ENCODE assay signal across 38 cellular contexts in the genomic region with DNA sequence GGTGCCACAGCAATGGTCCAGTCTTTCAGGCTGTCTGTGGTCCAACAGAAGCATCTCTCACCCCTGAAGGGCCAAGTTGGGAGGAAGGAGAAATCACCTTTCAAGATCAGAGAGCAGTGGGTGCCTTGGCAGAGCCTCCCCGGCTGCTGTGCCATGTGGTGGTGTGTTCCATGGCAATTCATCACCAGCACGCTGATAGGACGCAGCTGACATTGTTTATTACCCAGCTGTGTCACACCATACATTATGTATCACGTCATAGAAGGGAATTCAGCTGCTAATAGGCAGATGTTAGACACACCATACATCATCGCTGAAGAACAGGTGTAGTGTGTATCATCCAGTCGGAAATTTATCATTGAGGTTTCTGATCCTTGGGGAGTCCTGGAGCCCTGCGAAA.
"Had no signal": no experiment of that assay in that cellular context is flagged by ENCODE, and none has a peak within 500 bp of the region (broad histone marks: within the 10 kb centered on the region; RNA-seq: fewer than 3 reads in every experiment).

No MANE protein-coding gene starts in this region.

- H3K27me3 ChIP-seq: adrenal gland, body of pancreas, breast epithelium had no signal

- FAIRE-seq: astrocyte, RCC 7860 had no signal

- H3K4me2 ChIP-seq: PC-9 had no signal

- H3K9me3 ChIP-seq: adrenal gland, body of pancreas, breast epithelium had no signal

- H3K27ac ChIP-seq: adrenal gland, body of pancreas, breast epithelium, PC-9, RWPE1, VCaP had no signal

- H3K4me1 ChIP-seq: adrenal gland, body of pancreas, breast epithelium had no signal

- H3K36me3 ChIP-seq: adrenal gland, breast epithelium had no signal

- ATAC-seq: activated naive CD4-positive, alpha-beta T cell treated with anti-CD3 and anti-CD28 coated beads, Interleukin-2, amount 50 U/mL, for 72 hours; activated T-cell treated with anti-CD3 and anti-CD28 coated beads, Interleukin-2, amount 50 U/mL, for 4 hours; body of pancreas; Right ventricle myocardium inferior had no signal

- H3K4me3 ChIP-seq: adrenal gland, body of pancreas, breast epithelium, PC-9 had no signal

- H2AFZ ChIP-seq: PC-9 had no signal

- DNase-seq: activated B cell treated with CpG ODN at 0.5 μM for 24 hours; activated CD4-positive, alpha-beta memory T cell treated with anti-CD3 and anti-CD28 coated beads for 36 hours; activated CD4-positive, alpha-beta T cell treated with anti-CD3 and anti-CD28 coated beads for 4 hours; activated CD4-positive, alpha-beta T cell treated with anti-CD3 and anti-CD28 coated beads, Interleukin-2, amount 50 U/mL, for 1 hour; activated CD4-positive, CD25-positive, alpha-beta regulatory T cell treated with anti-CD3 and anti-CD28 coated beads, Interleukin-2, amount 50 U/mL, for 72 hours; activated CD8-positive, alpha-beta memory T cell treated with anti-CD3 and anti-CD28 coated beads, Interleukin-2, amount 50 U/mL, for 4 hours; activated gamma-delta T cell treated with Interleukin-2 at 50 U/mL for 16 hours; activated naive CD4-positive, alpha-beta T cell treated with anti-CD3 and anti-CD28 coated beads for 36 hours; activated T-cell treated with anti-CD3 and anti-CD28 coated beads for 4 hours; activated T-cell treated with anti-CD3 and anti-CD28 coated beads, Interleukin-2, amount 50 U/mL, for 4 hours; adrenal gland; body of pancreas; caudate nucleus; Kasumi-1; KG1; MM.1S; MV-4-11; NCI-H1092; NCI-H1436 treated with DMSO at 0.1 percent for 48 hours; NCI-H1694 treated with DMSO at 0.1 percent for 48 hours; NCI-H2029; NCI-H345; NCI-H524 treated with DMSO at 0.1 percent for 48 hours; NCI-H748 treated with DMSO at 0.1 percent for 48 hours; NK-92 treated with Interleukin-12 subunit alpha and Interleukin-12 subunit beta, amount 100 ng/mL, for 24 hours; PC-9; SIG-M5; SW 1271; T-helper 1 cell; T-helper 2 cell; T-helper 9 cell had no signal
